ENCODE assay signal across 8 cellular contexts in the genomic region with DNA sequence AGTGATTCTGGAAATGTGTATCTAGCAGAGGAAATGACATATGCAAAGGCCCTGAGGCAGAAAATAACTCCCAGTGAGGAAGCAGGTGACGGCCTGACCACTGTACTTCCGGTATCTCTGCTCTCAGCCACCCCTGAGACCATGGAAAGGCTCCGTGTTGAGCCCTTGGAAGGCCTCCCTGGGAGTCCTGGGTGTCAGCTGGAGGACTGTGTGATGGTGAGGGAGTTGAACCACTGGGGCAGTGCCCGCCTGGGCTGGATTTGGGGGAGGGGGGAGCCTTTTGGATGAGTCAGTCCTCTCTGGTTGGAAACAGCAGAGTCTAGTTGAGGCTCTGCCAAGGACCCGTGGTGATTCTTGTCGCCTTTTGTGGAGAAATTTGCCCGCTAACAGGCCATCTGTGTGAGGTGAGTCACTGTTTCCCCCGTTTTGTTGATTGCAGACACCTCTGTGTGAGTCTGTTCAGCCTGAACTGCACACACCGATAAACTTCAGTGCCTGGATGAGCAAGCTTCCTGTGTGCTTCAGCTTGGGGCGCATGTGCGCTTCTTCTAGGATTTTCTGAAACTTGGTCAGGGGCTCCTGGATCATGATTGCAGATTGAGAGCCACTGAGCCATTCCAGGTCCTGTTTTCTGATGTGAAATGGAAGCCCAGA.
DNase-seq lines count a peak whose midpoint lies in the region; ATAC-seq and TF ChIP-seq lines count a peak whose summit lies in the region.

No MANE protein-coding gene starts in this region.

- no peak for TF ChIP-seq CTCF in AG09309 (IDR thresholded peaks at IDR 0.05; ENCODE audit: control insufficient read depth, insufficient read depth, low read depth, low read length, missing control alignments)
- TF ChIP-seq CTCF in heart right ventricle (IDR thresholded peaks at IDR 0.05): no peak

- peak overlapping the region in 9 of 10 donors; percentile 31 to 87 (median 58) for H3K27ac ChIP-seq in heart right ventricle

- H3K4me3 ChIP-seq in AG09309 (ENCODE audit: control insufficient read depth, low read depth, low read length): no peak overlapping the region
- H3K4me3 ChIP-seq in heart right ventricle: peak overlapping the region in 1 of 10 donors; percentile 39

- DNase-seq in AG09309 (ENCODE audit: low read depth) (peak; percentile 95), RPMI7951 (ENCODE audit: low read depth) (peak; percentile 97), heart right ventricle (peak in 1 of 2 donors; percentile 67), NCI-H2081 treated with DMSO at 0.1 percent for 48 hours (lab: John Stamatoyannopoulos, UW) (no peak)
- DNase-seq in activated effector memory CD4-positive, alpha-beta T cell treated with Interleukin-2 at 50 U/mL for 16 hours: peak; percentile 79
- DNase-seq in stimulated activated CD4-positive, alpha-beta T cell treated with anti-CD3 and anti-CD28 coated beads, Interleukin-15, amount 100 ng/mL, for 1 hour (ENCODE audit: low read depth in 1 of 2, low spot score in 1 of 2): peak; percentile 50 to 74

- no peaks in the 10 kb centered on the region for H3K9me3 ChIP-seq in heart right ventricle

- WGBS in heart right ventricle, 2 donors: 43 to 69% methylated on average over 11 of the region's 11 CpGs

- no peaks in the 10 kb centered on the region for H3K36me3 ChIP-seq in heart right ventricle

- peaks cover 24 to 92% (median 46%) of the 10 kb centered on the region in 9 donors for H3K4me1 ChIP-seq in heart right ventricle

- no peaks in the 10 kb centered on the region for H3K27me3 ChIP-seq in heart right ventricle

- intact Hi-C loops in heart right ventricle (cut with DNase I): no loop called here

- ATAC-seq in GM19025 (IDR thresholded peaks at IDR 0.05; ENCODE audit: low read depth, unreplicated experiment) (peak; percentile 50), HG03175 (IDR thresholded peaks at IDR 0.05; ENCODE audit: unreplicated experiment) (peak; percentile 58), heart right ventricle (peak; percentile 48 to 75 (median 62))
